8 cellular contexts compared by ENCODE assay signal in the genomic region with DNA sequence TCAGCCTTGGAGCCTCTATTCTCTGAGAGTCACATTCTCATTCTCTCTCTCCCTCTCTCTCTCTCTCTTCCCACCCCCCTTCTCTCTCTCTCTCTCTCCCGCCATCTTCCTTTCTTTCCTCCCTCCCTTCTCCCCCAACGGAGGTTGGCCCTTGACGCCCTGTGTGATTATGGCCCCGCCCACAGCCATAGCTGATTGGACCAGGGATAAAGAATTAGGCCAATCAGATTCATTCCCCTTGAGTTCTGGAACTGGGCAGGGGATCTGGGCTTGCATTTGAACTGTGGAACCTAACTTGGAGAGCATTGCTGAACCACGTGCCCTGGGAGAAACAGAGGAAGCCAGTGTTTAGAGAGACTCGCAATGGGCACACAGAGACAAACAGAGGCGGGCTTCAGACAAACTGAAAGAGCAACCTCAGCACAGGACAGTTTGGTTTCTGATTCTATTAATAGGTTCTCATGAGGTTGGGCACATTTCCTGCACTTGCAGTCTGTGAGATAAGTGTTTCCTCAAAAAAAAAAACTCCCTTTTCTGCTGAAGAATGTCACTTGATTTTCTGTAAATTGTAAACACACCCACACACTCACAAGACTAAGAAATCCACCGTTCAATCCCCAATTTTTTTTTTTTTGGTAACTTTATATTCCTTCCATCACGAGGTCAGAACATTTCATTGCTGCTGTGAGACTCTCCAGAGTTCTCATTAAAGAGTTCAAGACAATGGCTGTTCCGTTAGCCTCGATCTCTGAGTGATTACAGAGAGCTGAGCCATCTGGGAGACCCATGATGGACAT. TPM values are rescaled to one million over a fixed set of nuclear protein-coding genes. Genes with fewer than 3 reads are reported as not detected.
DNase-seq lines count a peak whose midpoint lies in the region; ATAC-seq and TF ChIP-seq lines count a peak whose summit lies in the region.

No MANE protein-coding gene starts in this region.

- peaks cover 30% of the 10 kb centered on the region for H3K4me1 Mint-ChIP-seq in chondrocyte (ENCODE audit: low read depth)
- peaks cover 8% of the 10 kb centered on the region for H3K4me1 Mint-ChIP-seq in glutamatergic neuron (ENCODE audit: low read depth, unreplicated experiment)

- peak overlapping the region; percentile 5 for H3K4me3 ChIP-seq in Jurkat, Clone E6-1 (ENCODE audit: low read length)

- H3K36me3 Mint-ChIP-seq in chondrocyte (ENCODE audit: low read depth) (no peaks in the 10 kb centered on the region), glutamatergic neuron (ENCODE audit: unreplicated experiment) (peaks cover 8% of the 10 kb centered on the region)

- H3K27me3 Mint-ChIP-seq in chondrocyte (ENCODE audit: low read depth): peaks cover 17% of the 10 kb centered on the region
- peaks cover 4% of the 10 kb centered on the region for H3K27me3 Mint-ChIP-seq in glutamatergic neuron (ENCODE audit: unreplicated experiment)

- DNase-seq in EL (peak; percentile 30), chondrocyte (ENCODE audit: low spot score) (no peak), lung microvascular endothelial cell (ENCODE audit: low read depth in 2 of 2) (peak; percentile 80 to 91), glutamatergic neuron (no peak)
- DNase-seq in Jurkat, Clone E6-1 (ENCODE audit: low read depth, low spot score): peak; percentile 94
- DNase-seq in activated CD4-positive, CD25-positive, alpha-beta regulatory T cell treated with anti-CD3 and anti-CD28 coated beads, Interleukin-2, amount 50 U/mL, for 72 hours: peak; percentile 80
- DNase-seq in stimulated activated CD8-positive, alpha-beta memory T cell treated with anti-CD3 and anti-CD28 coated beads, Interleukin-2, amount 100 ng/mL, for 48 hours (ENCODE audit: low read depth in 2 of 2): peak; percentile 71 to 73

- TF ChIP-seq CTCF in chondrocyte (IDR thresholded peaks at IDR 0.05): no peak
- TF ChIP-seq CTCF in glutamatergic neuron (IDR thresholded peaks at IDR 0.05; ENCODE audit: partially characterized antibody, unreplicated experiment): no peak

- H3K27ac Mint-ChIP-seq in chondrocyte (ENCODE audit: unreplicated experiment): peak overlapping the region; percentile 79
- H3K27ac Mint-ChIP-seq in glutamatergic neuron (ENCODE audit: unreplicated experiment): no peak overlapping the region

- peak; percentile 79 for ATAC-seq in GM21515 (IDR thresholded peaks at IDR 0.05; ENCODE audit: unreplicated experiment)

- H3K9me3 Mint-ChIP-seq in chondrocyte (ENCODE audit: low read depth) (no peaks in the 10 kb centered on the region), glutamatergic neuron (ENCODE audit: unreplicated experiment) (peaks cover 4% of the 10 kb centered on the region)

- H3K4me3 Mint-ChIP-seq in chondrocyte (ENCODE audit: unreplicated experiment) (peak overlapping the region; percentile 51), glutamatergic neuron (ENCODE audit: unreplicated experiment) (no peak overlapping the region)

RNA-seq across cellular contexts. Expression of gene P2RX7, which starts 3.6 kb away (rescaled TPM):
- 1.2 TPM for polyA plus RNA-seq in Jurkat, Clone E6-1 (2012; ENCODE audit: insufficient read depth, insufficient read length)
- total RNA-seq in chondrocyte (0.39 to 1.00 TPM (median 0.47 TPM) in 3 replicates), lung microvascular endothelial cell (3.1 and 7.1 TPM in 2 replicates), glutamatergic neuron (ENCODE audit: unreplicated experiment) (not detected)

Comparison
In these comparisons a context has a peak if more than half of its experiments do, and no peak if none do; other contexts are left out.
1. DNase-seq: peak in EL (single experiment), Jurkat, Clone E6-1 (single experiment), activated CD4-positive, CD25-positive, alpha-beta regulatory T cell treated with anti-CD3 and anti-CD28 coated beads, Interleukin-2, amount 50 U/mL, for 72 hours (single experiment), lung microvascular endothelial cell (2 of 2) and stimulated activated CD8-positive, alpha-beta memory T cell treated with anti-CD3 and anti-CD28 coated beads, Interleukin-2, amount 100 ng/mL, for 48 hours (2 of 2); none in chondrocyte (single experiment) and glutamatergic neuron (single experiment).